ENCODE assay signal across 28 cellular contexts in genomic region chr1:33617451-33617850, GRCh38.
"Had no signal": no experiment of that assay in that cellular context is flagged by ENCODE, and none has a peak within 500 bp of the region (broad histone marks: within the 10 kb centered on the region; RNA-seq: fewer than 3 reads in every experiment).

No MANE protein-coding gene starts in this region.

- ATAC-seq: naive thymus-derived CD4-positive, alpha-beta T cell; natural killer cell; psoas muscle; right lobe of liver; stimulated activated naive B cell treated with anti-CD40 and anti-IgM and Interleukin-4, amounts not matched to agents 10 μg/mL and 1 μg/mL and 100 μg/mL, for 72 hours had no signal

- H3K36me3 Mint-ChIP-seq: naive thymus-derived CD4-positive, alpha-beta T cell; natural killer cell; stimulated activated naive B cell treated with anti-CD40 and anti-IgM and Interleukin-4, amounts not matched to agents 10 μg/mL and 1 μg/mL and 100 μg/mL, for 72 hours had no signal

- H3K27ac ChIP-seq: neural progenitor cell, neutrophil, ovary, parathyroid adenoma, psoas muscle, right lobe of liver, sigmoid colon, stomach, thoracic aorta, thyroid gland, tibial nerve, upper lobe of left lung, uterus had no signal

- DNase-seq: naive thymus-derived CD4-positive, alpha-beta T cell; natural killer cell; nucleus accumbens; ovary; posterior cingulate gyrus; psoas muscle; right cardiac atrium; right lobe of liver; sigmoid colon; small intestine; stimulated activated CD4-positive, alpha-beta T cell treated with anti-CD3 and anti-CD28 coated beads, Interleukin-15, amount 100 ng/mL, for 24 hours; stimulated activated CD4-positive, alpha-beta T cell treated with anti-CD3 and anti-CD28 coated beads, Interleukin-2, amount 100 ng/mL, for 24 hours; stimulated activated CD4-positive, alpha-beta T cell treated with anti-CD3 and anti-CD28 coated beads, Interleukin-2, amount 100 ng/mL, for 48 hours; stimulated activated CD4-positive, alpha-beta T cell treated with anti-CD3 and anti-CD28 coated beads, Interleukin-4, amount 100 ng/mL, for 24 hours; stimulated activated naive B cell treated with anti-CD40 and anti-IgM and Interleukin-4, amounts not matched to agents 10 μg/mL and 1 μg/mL and 100 μg/mL, for 72 hours; stimulated activated naive CD4-positive, alpha-beta T cell treated with Interleukin-2 at 50 U/mL for 16 hours; stomach; thyroid gland; upper lobe of left lung; uterus had no signal

- H3K4me3 Mint-ChIP-seq: naive thymus-derived CD4-positive, alpha-beta T cell; natural killer cell; nephron; neural progenitor cell; stimulated activated naive B cell treated with anti-CD40 and anti-IgM and Interleukin-4, amounts not matched to agents 10 μg/mL and 1 μg/mL and 100 μg/mL, for 72 hours; stimulated activated naive CD8-positive, alpha-beta T cell treated with anti-CD3 and anti-CD28 coated beads, Interleukin-15, Interleukin-2, amounts not matched to agents 100 ng/mL and 50 ng/mL, for 24 hours had no signal

- H3K36me3 ChIP-seq: neural progenitor cell, neutrophil, ovary, right lobe of liver, sigmoid colon, stomach, thoracic aorta, thyroid gland, tibial nerve, upper lobe of left lung, uterus had no signal

- H2AFZ ChIP-seq: neural progenitor cell, parathyroid adenoma had no signal

- H3K9me3 ChIP-seq: neutrophil, ovary, psoas muscle, right lobe of liver, sigmoid colon, stomach, thoracic aorta, thyroid gland, tibial nerve, upper lobe of left lung, uterus had no signal

- H3K27me3 ChIP-seq: neural progenitor cell, ovary, right lobe of liver, thyroid gland, tibial nerve, upper lobe of left lung, uterus had no signal

- FAIRE-seq: small intestine had no signal

- H3K4me3 ChIP-seq: neural progenitor cell, ovary, psoas muscle, right lobe of liver, sigmoid colon, stomach, thoracic aorta, thyroid gland, tibial nerve, upper lobe of left lung, uterus had no signal

- H3K4me1 ChIP-seq: neural progenitor cell, parathyroid adenoma, psoas muscle, right lobe of liver, sigmoid colon, stomach, thyroid gland, tibial nerve, upper lobe of left lung, uterus had no signal

- H3K27ac Mint-ChIP-seq: natural killer cell; nephron; neural progenitor cell; progenitor cell of endocrine pancreas; stimulated activated naive B cell treated with anti-CD40 and anti-IgM and Interleukin-4, amounts not matched to agents 10 μg/mL and 1 μg/mL and 100 μg/mL, for 72 hours; stimulated activated naive CD8-positive, alpha-beta T cell treated with anti-CD3 and anti-CD28 coated beads, Interleukin-15, Interleukin-2, amounts not matched to agents 100 ng/mL and 50 ng/mL, for 24 hours had no signal

- H3K4me1 Mint-ChIP-seq: natural killer cell, neural progenitor cell had no signal

- H3K4me2 ChIP-seq: neural progenitor cell had no signal

- H3K79me2 ChIP-seq: parathyroid adenoma had no signal

- H3K9me3 Mint-ChIP-seq: naive thymus-derived CD4-positive, alpha-beta T cell; natural killer cell; nephron; neural progenitor cell; stimulated activated naive CD8-positive, alpha-beta T cell treated with anti-CD3 and anti-CD28 coated beads, Interleukin-15, Interleukin-2, amounts not matched to agents 100 ng/mL and 50 ng/mL, for 24 hours had no signal

- H3K9ac ChIP-seq: neural progenitor cell, parathyroid adenoma had no signal
